ENCODE assay signal across 8 cellular contexts in the genomic region with DNA sequence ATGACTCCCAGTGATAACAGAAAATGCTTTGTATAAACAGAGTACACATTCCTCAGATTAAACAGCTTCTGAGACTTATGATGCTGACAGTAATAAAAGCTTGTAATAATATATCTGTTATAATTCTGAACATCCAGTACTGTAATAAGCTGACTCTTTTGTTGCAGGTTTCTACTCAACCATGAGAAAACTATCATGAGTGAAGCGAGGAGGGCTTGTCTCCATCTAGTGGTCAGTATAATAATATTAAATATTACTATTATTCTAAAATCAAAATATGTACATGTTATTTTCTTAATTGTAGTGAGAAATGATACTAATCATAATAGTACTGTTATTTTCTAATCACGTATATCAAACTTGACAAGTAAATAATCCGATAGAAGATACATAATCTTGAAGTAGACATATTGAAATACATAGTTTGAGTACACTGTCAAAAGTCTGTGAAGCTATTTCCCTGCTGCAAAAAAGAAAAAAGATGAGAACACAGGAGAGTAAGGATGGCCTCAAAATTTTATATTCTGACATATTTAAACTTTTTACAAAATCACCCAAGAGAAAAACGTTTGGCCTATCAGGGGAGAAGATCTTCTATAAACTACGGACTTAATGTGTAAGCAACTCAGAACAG.
DNase-seq lines count a peak whose midpoint lies in the region; ATAC-seq and TF ChIP-seq lines count a peak whose summit lies in the region.

No MANE protein-coding gene starts in this region.

- CTCF ChIA-PET in A673 (lab: Charles Lee): interaction anchor here (1.3 kb wide), 1 partner anchor 293 kb away, joined by 7 read pairs; no protein-coding TSS in a partner anchor

- POLR2A ChIA-PET in A673 (lab: Charles Lee; ENCODE audit: low non-redundant PET): no interaction called here

- intact Hi-C loops in A673 (cut with micrococcal nuclease; ENCODE audit: unreplicated experiment) (loop anchor here (2.0 to 10.0 kb wide), 2 partner anchors 263 to 293 kb away; partner anchors contain the start of gene CCN2), upper lobe of right lung (cut with DNase I) (loop anchor here (10.0 kb wide), 1 partner anchor 293 kb away; no protein-coding TSS in a partner anchor)

- TF ChIP-seq CTCF in A673 (conservative IDR thresholded peaks at IDR 0.05; ENCODE audit: low read depth, low read length) (peak; percentile 64; the same call in 1 of the 2 replicates), GM23338 (conservative IDR thresholded peaks at IDR 0.05; ENCODE audit: low read depth in 2 of 2) (peak; percentile 45 to 53; a peak in 3 of 4 replicates), gastroesophageal sphincter (IDR thresholded peaks at IDR 0.05) (peak; percentile 41 to 65 (median 46)), upper lobe of right lung (IDR thresholded peaks at IDR 0.05) (peak; percentile 60)

- no peaks in the 10 kb centered on the region for H3K9me2 ChIP-seq in GM23338 (ENCODE audit: insufficient read depth)

- no peak overlapping the region for H3K4me3 Mint-ChIP-seq in GM23338

- H4K20me1 ChIP-seq in GM23338 (replicated peaks; ENCODE audit: insufficient read depth): no peaks in the 10 kb centered on the region

- no peaks in the 10 kb centered on the region for H3K36me3 Mint-ChIP-seq in GM23338 (ENCODE audit: low read depth)

- no TSS peak for BruUV-seq in A673 (replicated peaks; lab: Mats Ljungman, UMichigan)

- no peaks in the 10 kb centered on the region for H3K4me1 Mint-ChIP-seq in GM23338

- TF ChIP-seq POLR2A in gastroesophageal sphincter (IDR thresholded peaks at IDR 0.05): no peak

- H3K4me3 ChIP-seq in A673 (ENCODE audit: low read depth, low read length, poor library complexity, severe bottlenecking): no peak overlapping the region
- no peak overlapping the region for H3K4me3 ChIP-seq in GM23338
- H3K4me3 ChIP-seq in gastroesophageal sphincter: no peak overlapping the region
- no peak overlapping the region for H3K4me3 ChIP-seq in upper lobe of right lung

- 22 to 51% methylated on average over 5 of the region's 5 CpGs for WGBS in gastroesophageal sphincter (ENCODE audit: low coverage in 1 of 2), 2 donors

- H3K4me1 ChIP-seq in A673 (ENCODE audit: insufficient read depth, low read length, poor library complexity, severe bottlenecking): no peaks in the 10 kb centered on the region
- H3K4me1 ChIP-seq in GM23338 (ENCODE audit: insufficient read depth): no peaks in the 10 kb centered on the region
- peaks cover 0 to 4% (median 0%) of the 10 kb centered on the region in 3 donors for H3K4me1 ChIP-seq in gastroesophageal sphincter
- H3K4me1 ChIP-seq in upper lobe of right lung: no peaks in the 10 kb centered on the region

- H3K9me3 Mint-ChIP-seq in GM23338: no peaks in the 10 kb centered on the region

- H3F3A ChIP-seq in GM23338 (replicated peaks; ENCODE audit: low read depth): no peaks in the 10 kb centered on the region

- ATAC-seq in GM23338 (no peak), SK-N-SH treated with all-trans-retinoic acid at 6 μM for 48 hours (peak; percentile 68; the same call in 2 of the 3 replicates), gastroesophageal sphincter (no peak), upper lobe of right lung (peak; percentile 52)

- H3K27ac ChIP-seq in A673 (ENCODE audit: low read depth, low read length, poor library complexity, severe bottlenecking) (no peak overlapping the region), GM23338 (ENCODE audit: low read depth) (no peak overlapping the region), gastroesophageal sphincter (no peak overlapping the region), upper lobe of right lung (no peak overlapping the region)

- no peak overlapping the region for H3K27ac Mint-ChIP-seq in GM23338

- H3K36me3 ChIP-seq in A673 (ENCODE audit: insufficient read depth, low read length, poor library complexity, severe bottlenecking): no peaks in the 10 kb centered on the region
- H3K36me3 ChIP-seq in GM23338 (ENCODE audit: insufficient read depth): no peaks in the 10 kb centered on the region
- no peaks in the 10 kb centered on the region for H3K36me3 ChIP-seq in gastroesophageal sphincter
- H3K36me3 ChIP-seq in upper lobe of right lung: no peaks in the 10 kb centered on the region

- DNase-seq in A673 (ENCODE audit: low spot score) (peak; percentile 35), GM23338 (ENCODE audit: low spot score) (peak; percentile 25), upper lobe of right lung (no peak), ecto neural progenitor cell (ENCODE audit: low spot score) (no peak), UCSD-AML1 (lab: John Stamatoyannopoulos, UW; ENCODE audit: unreplicated experiment) (no peak)
- DNase-seq in activated CD4-positive, CD25-positive, alpha-beta regulatory T cell (lab: John Stamatoyannopoulos, UW): no peak

- no peak overlapping the region for H2AFZ ChIP-seq in GM23338

- H3K27me3 ChIP-seq in A673 (replicated peaks; ENCODE audit: insufficient read depth, low read depth, low read length, poor library complexity) (no peaks in the 10 kb centered on the region), GM23338 (ENCODE audit: insufficient read depth) (no peaks in the 10 kb centered on the region), gastroesophageal sphincter (no peaks in the 10 kb centered on the region), upper lobe of right lung (no peaks in the 10 kb centered on the region)

- no peak overlapping the region for H3K4me2 ChIP-seq in GM23338

- no peaks in the 10 kb centered on the region for H3K9me3 ChIP-seq in A673 (ENCODE audit: low read depth, low read length, poor library complexity, severe bottlenecking)
- no peaks in the 10 kb centered on the region for H3K9me3 ChIP-seq in gastroesophageal sphincter
- no peaks in the 10 kb centered on the region for H3K9me3 ChIP-seq in upper lobe of right lung

- no peaks in the 10 kb centered on the region for H3K79me2 ChIP-seq in GM23338 (replicated peaks; ENCODE audit: insufficient read depth)

- H3K27me3 Mint-ChIP-seq in GM23338 (ENCODE audit: insufficient read depth, low read depth, poor library complexity): no peaks in the 10 kb centered on the region

- no peak for TF ChIP-seq EP300 in gastroesophageal sphincter (IDR thresholded peaks at IDR 0.05)

TF ChIP-seq in GM23338, 12 proteins besides CTCF, POLR2A, EP300 and RAD21:
- TF ChIP-seq NANOG (IDR thresholded peaks at IDR 0.05; ENCODE audit: borderline replicate concordance) (no peak), EZH2 (IDR thresholded peaks at IDR 0.05; ENCODE audit: low read depth, unreplicated experiment) (no peak)
TF ChIP-seq in GM23338: peak in this region for 0.

TF ChIP-seq in SK-N-SH treated with all-trans-retinoic acid at 6 μM for 48 hours, 23 proteins besides CTCF, POLR2A, EP300 and RAD21 (continues in another document):
- TF ChIP-seq ARNTL (CRISPR knock-in tag; IDR thresholded peaks at IDR 0.05; ENCODE audit: borderline replicate concordance, low read depth): no peak
- TF ChIP-seq BACH2 (CRISPR knock-in tag; IDR thresholded peaks at IDR 0.05; ENCODE audit: borderline replicate concordance): no peak
- TF ChIP-seq RARB (CRISPR knock-in tag; IDR thresholded peaks at IDR 0.05): no peak
- no peak for TF ChIP-seq ISL1 (CRISPR knock-in tag; IDR thresholded peaks at IDR 0.05)
- TF ChIP-seq, protein P1, sequence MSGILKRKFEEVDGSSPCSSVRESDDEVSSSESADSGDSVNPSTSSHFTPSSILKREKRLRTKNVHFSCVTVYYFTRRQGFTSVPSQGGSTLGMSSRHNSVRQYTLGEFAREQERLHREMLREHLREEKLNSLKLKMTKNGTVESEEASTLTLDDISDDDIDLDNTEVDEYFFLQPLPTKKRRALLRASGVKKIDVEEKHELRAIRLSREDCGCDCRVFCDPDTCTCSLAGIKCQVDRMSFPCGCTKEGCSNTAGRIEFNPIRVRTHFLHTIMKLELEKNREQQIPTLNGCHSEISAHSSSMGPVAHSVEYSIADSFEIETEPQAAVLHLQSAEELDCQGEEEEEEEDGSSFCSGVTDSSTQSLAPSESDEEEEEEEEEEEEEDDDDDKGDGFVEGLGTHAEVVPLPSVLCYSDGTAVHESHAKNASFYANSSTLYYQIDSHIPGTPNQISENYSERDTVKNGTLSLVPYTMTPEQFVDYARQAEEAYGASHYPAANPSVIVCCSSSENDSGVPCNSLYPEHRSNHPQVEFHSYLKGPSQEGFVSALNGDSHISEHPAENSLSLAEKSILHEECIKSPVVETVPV (CRISPR knock-in tag; IDR thresholded peaks at IDR 0.05): no peak
- no peak for TF ChIP-seq TOX (CRISPR knock-in tag; IDR thresholded peaks at IDR 0.05; ENCODE audit: borderline replicate concordance)
- no peak for TF ChIP-seq TSHZ2 (CRISPR knock-in tag; IDR thresholded peaks at IDR 0.05)
- TF ChIP-seq SNAI2 (CRISPR knock-in tag; IDR thresholded peaks at IDR 0.05): no peak
- TF ChIP-seq GLIS3 (CRISPR knock-in tag; IDR thresholded peaks at IDR 0.05): no peak
- no peak for TF ChIP-seq CSDC2 (CRISPR knock-in tag; IDR thresholded peaks at IDR 0.05)
- TF ChIP-seq ZFP30 (CRISPR knock-in tag; IDR thresholded peaks at IDR 0.05): no peak
- TF ChIP-seq ZNF565 (CRISPR knock-in tag; conservative IDR thresholded peaks at IDR 0.05; ENCODE audit: low read depth): no peak

Comparison
In these comparisons a context has a peak if more than half of its experiments do, and no peak if none do; other contexts are left out.
1. DNase-seq: peak in A673 (single experiment) and GM23338 (single experiment); none in upper lobe of right lung (single experiment), activated CD4-positive, CD25-positive, alpha-beta regulatory T cell (0 of 4), ecto neural progenitor cell (single experiment) and UCSD-AML1 (single experiment).
2. ATAC-seq: peak in SK-N-SH treated with all-trans-retinoic acid at 6 μM for 48 hours (single experiment) and upper lobe of right lung (single experiment); none in GM23338 (single experiment) and gastroesophageal sphincter (single experiment).
3. Peak in every context shown above with its lines, with median percentiles within 50 percentile points of each other: CTCF ChIP-seq.